19 cellular contexts compared by ENCODE assay signal in the genomic region with DNA sequence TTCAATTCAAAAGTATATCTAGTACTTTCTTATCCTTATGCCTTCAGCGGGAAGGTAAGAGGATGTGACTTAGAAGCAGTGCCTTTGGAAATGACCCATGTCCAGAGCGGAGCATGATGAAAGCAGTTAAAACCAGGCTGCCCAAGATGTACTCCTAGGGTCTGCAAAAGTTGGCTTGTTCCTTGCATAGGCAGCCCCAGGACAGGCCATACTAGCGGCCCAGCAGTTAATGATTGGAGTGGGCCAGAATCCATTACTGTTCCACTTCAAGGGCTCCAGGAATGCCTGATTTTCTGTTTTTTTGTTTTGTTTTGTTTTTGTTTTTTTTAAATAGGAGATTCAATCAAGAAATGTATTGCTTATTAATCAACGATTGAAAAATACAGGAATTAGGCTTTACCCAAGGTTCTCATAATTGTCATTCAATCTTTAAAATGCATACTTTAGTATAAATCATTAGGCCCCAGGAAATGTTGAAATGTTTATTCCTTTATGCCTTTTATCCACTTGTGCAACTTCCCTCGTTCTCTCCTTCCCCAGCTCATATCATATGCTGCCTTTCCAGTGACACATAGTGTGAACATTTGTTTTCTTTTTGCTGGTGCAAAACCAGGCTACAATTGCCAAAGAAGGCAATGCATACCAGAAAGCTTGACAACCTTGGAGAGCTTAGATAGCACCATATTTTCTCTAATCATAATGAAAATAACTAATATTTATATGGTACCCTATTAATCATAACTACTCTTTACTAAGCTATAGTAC.
DNase-seq lines count a peak whose midpoint lies in the region; ATAC-seq and TF ChIP-seq lines count a peak whose summit lies in the region.
"Had no signal": no experiment of that assay in that cellular context is flagged by ENCODE, and none has a peak within 500 bp of the region (broad histone marks: within the 10 kb centered on the region; RNA-seq: fewer than 3 reads in every experiment).

No MANE protein-coding gene starts in this region.

- H3F3A ChIP-seq in PC-9 (ENCODE audit: insufficient read depth, low read depth) = peaks cover 27% of the 10 kb centered on the region

- H2AFZ ChIP-seq in PC-9 = no peak overlapping the region

- H3K4me3 ChIP-seq in skeletal muscle satellite cell (ENCODE audit: low read length) (no peak overlapping the region), PC-9 (no peak overlapping the region)
- H3K4me3 ChIP-seq: adrenal gland, dorsolateral prefrontal cortex, gastrocnemius medialis, upper lobe of left lung had no signal

- peak overlapping the region; percentile 81 for H3K4me3 Mint-ChIP-seq in Calu3 (ENCODE audit: low read depth, unreplicated experiment)
- H3K4me3 Mint-ChIP-seq: activated T-cell treated with anti-CD3 and anti-CD28 coated beads, Interleukin-2, amount 50 U/mL, for 72 hours; neural crest cell had no signal

- TF ChIP-seq CTCF in Calu3 (IDR thresholded peaks at IDR 0.05; ENCODE audit: unreplicated experiment) = no peak
- TF ChIP-seq CTCF in PC-9 (conservative IDR thresholded peaks at IDR 0.05) = no peak

- H3K4me2 ChIP-seq in skeletal muscle satellite cell (ENCODE audit: low read length) = no peak overlapping the region
- H3K4me2 ChIP-seq in PC-9 = no peak overlapping the region

- H3K4me1 ChIP-seq in skeletal muscle satellite cell (ENCODE audit: control insufficient read depth, insufficient read depth, low read length) (peaks cover 65% of the 10 kb centered on the region), PC-9 (replicated peaks; ENCODE audit: insufficient read depth) (peaks cover 50% of the 10 kb centered on the region)
- H3K4me1 ChIP-seq: adrenal gland, gastrocnemius medialis had no signal

- POLR2A ChIA-PET in PC-9 (lab: Charles Lee; ENCODE audit: unreplicated experiment) = interaction anchor here (0.6 kb wide), 1 partner anchor 248 kb away, joined by 4 read pairs; no protein-coding TSS in a partner anchor

- H3K9ac ChIP-seq in skeletal muscle satellite cell (ENCODE audit: low read depth, low read length) = peak overlapping the region; percentile 23

- H3K27me3 ChIP-seq in skeletal muscle satellite cell (ENCODE audit: control insufficient read depth, insufficient read depth, low read length) (no peaks in the 10 kb centered on the region), PC-9 (ENCODE audit: insufficient read depth, low read depth) (no peaks in the 10 kb centered on the region)
- H3K27me3 ChIP-seq: adrenal gland, dorsolateral prefrontal cortex, gastrocnemius medialis, upper lobe of left lung had no signal

- H3K36me3 ChIP-seq in skeletal muscle satellite cell (ENCODE audit: insufficient read depth, low read length) (peaks cover 32% of the 10 kb centered on the region), PC-9 (ENCODE audit: low read depth) (peaks cover 6% of the 10 kb centered on the region; the same call in 1 of the 2 replicates)
- H3K36me3 ChIP-seq: adrenal gland, gastrocnemius medialis, upper lobe of left lung had no signal

- ATAC-seq in GM19397 (IDR thresholded peaks at IDR 0.05; ENCODE audit: unreplicated experiment) (no peak), HG02981 (IDR thresholded peaks at IDR 0.05; ENCODE audit: unreplicated experiment) (no peak)
- ATAC-seq: activated T-cell treated with anti-CD3 and anti-CD28 coated beads, Interleukin-2, amount 50 U/mL, for 72 hours; gastrocnemius medialis; right cardiac atrium had no signal

- CTCF ChIA-PET in Calu3 (lab: Charles Lee) = interaction anchor here (1.0 kb wide), 1 partner anchor 10 kb away, joined by 3 read pairs; no protein-coding TSS in a partner anchor
- CTCF ChIA-PET in PC-9 (lab: Charles Lee) = no interaction called here

- BruUV-seq in Calu3 (replicated peaks; lab: Mats Ljungman, UMichigan) (no TSS peak), PC-9 (replicated peaks; lab: Mats Ljungman, UMichigan) (no TSS peak)

- H3K9me3 ChIP-seq in skeletal muscle satellite cell (replicated peaks; ENCODE audit: low read length) (no peaks in the 10 kb centered on the region), PC-9 (ENCODE audit: insufficient read depth, low read depth) (no peaks in the 10 kb centered on the region)
- H3K9me3 ChIP-seq: adrenal gland, gastrocnemius medialis, upper lobe of left lung had no signal

- no peak overlapping the region for H3K27ac Mint-ChIP-seq in Calu3 (ENCODE audit: unreplicated experiment)
- H3K27ac Mint-ChIP-seq: activated T-cell treated with anti-CD3 and anti-CD28 coated beads, Interleukin-2, amount 50 U/mL, for 72 hours had no signal

- no peaks in the 10 kb centered on the region for H3K9me3 Mint-ChIP-seq in Calu3 (ENCODE audit: low read depth, unreplicated experiment)
- H3K9me3 Mint-ChIP-seq: activated T-cell treated with anti-CD3 and anti-CD28 coated beads, Interleukin-2, amount 50 U/mL, for 72 hours had no signal

- no peak overlapping the region for H3K27ac ChIP-seq in PC-9
- H3K27ac ChIP-seq: adrenal gland, dorsolateral prefrontal cortex, gastrocnemius medialis, upper lobe of left lung had no signal

- H4K20me1 ChIP-seq in PC-9 (ENCODE audit: insufficient read depth) = no peaks in the 10 kb centered on the region

- peaks cover 90% of the 10 kb centered on the region for H3K36me3 Mint-ChIP-seq in Calu3 (ENCODE audit: insufficient read depth, unreplicated experiment)

- H3K27me3 Mint-ChIP-seq in Calu3 (ENCODE audit: unreplicated experiment) = no peaks in the 10 kb centered on the region

- intact Hi-C loops in Calu3 (cut with micrococcal nuclease; ENCODE audit: unreplicated experiment) (no loop called here), PC-9 (cut with micrococcal nuclease; ENCODE audit: unreplicated experiment) (no loop called here)

- peaks cover 83% of the 10 kb centered on the region for H3K4me1 Mint-ChIP-seq in Calu3 (ENCODE audit: low read depth, unreplicated experiment)

- no peaks in the 10 kb centered on the region for H3K9me2 ChIP-seq in PC-9 (ENCODE audit: insufficient read depth)

- no peaks in the 10 kb centered on the region for H3K79me2 ChIP-seq in PC-9 (ENCODE audit: low read depth)

- DNase-seq in Calu3 (no peak), amniotic stem cell (lab: John Stamatoyannopoulos, UW) (peak; percentile 37), fibroblast of peridontal ligament (ENCODE audit: extremely low read depth) (peak; percentile 81), SKM-1 (lab: John Stamatoyannopoulos, UW; ENCODE audit: unreplicated experiment) (no peak), PC-9 (no peak)
- DNase-seq: activated CD4-positive, alpha-beta T cell treated with anti-CD3 and anti-CD28 coated beads, Interleukin-2, amount 50 U/mL, for 48 hours; activated T-cell treated with anti-CD3 and anti-CD28 coated beads, Interleukin-2, amount 50 U/mL, for 72 hours; adrenal gland; dorsolateral prefrontal cortex; gastrocnemius medialis; GDM1; mesendoderm; right cardiac atrium; stimulated activated CD4-positive, alpha-beta T cell treated with anti-CD3 and anti-CD28 coated beads, Interleukin-2, amount 100 ng/mL, for 48 hours; upper lobe of left lung had no signal

Comparison
In these comparisons a context has a peak if more than half of its experiments do, and no peak if none do; other contexts are left out.
1. DNase-seq: peak in amniotic stem cell (single experiment) and fibroblast of peridontal ligament (single experiment); none in Calu3 (single experiment), SKM-1 (single experiment) and PC-9 (0 of 2).